ENCODE assay signal across 8 cellular contexts in genomic region chr2:151261977-151262291, GRCh38. TPM values are rescaled to one million over a fixed set of nuclear protein-coding genes. Genes with fewer than 3 reads are reported as not detected.
DNase-seq lines count a peak whose midpoint lies in the region; ATAC-seq and TF ChIP-seq lines count a peak whose summit lies in the region.

No MANE protein-coding gene starts in this region.

- WGBS in gastroesophageal sphincter (ENCODE audit: low coverage in 1 of 2), 2 donors: 0 to 1% methylated on average over 8 to 9 of the region's 9 CpGs

- ATAC-seq in GM21528 (IDR thresholded peaks at IDR 0.05; ENCODE audit: low FRiP score, unreplicated experiment) (peak; percentile 0), gastroesophageal sphincter (no peak), HG03108 (IDR thresholded peaks at IDR 0.05; ENCODE audit: unreplicated experiment) (no peak)

- H3K9me3 ChIP-seq in gastroesophageal sphincter (no peaks in the 10 kb centered on the region), skeletal muscle tissue (ENCODE audit: control insufficient read depth in 3 of 3, low read length in 3 of 3) (no peaks in the 10 kb centered on the region)

- intact Hi-C loops in posterior cingulate gyrus (cut with DNase I): loop anchor here (10.0 kb wide), 1 partner anchor 153 kb away; no protein-coding TSS in a partner anchor

- no peak for TF ChIP-seq POLR2A in gastroesophageal sphincter (IDR thresholded peaks at IDR 0.05)

- DNase-seq in hippocampal formation (lab: John Stamatoyannopoulos, UW): no peak
- DNase-seq in posterior cingulate gyrus: no peak
- DNase-seq in NCI-H82 (lab: John Stamatoyannopoulos, UW): no peak

- H3K9ac ChIP-seq in skeletal muscle tissue (ENCODE audit: low read depth in 1 of 3, low read length in 3 of 3): peak overlapping the region; percentile 90 to 93 (median 93)

- H3K4me1 ChIP-seq in gastroesophageal sphincter (peaks cover 0 to 41% (median 3%) of the 10 kb centered on the region in 3 donors), skeletal muscle tissue (ENCODE audit: control insufficient read depth in 3 of 3, insufficient read depth in 3 of 3, low read length in 3 of 3) (peaks cover 3 to 14% (median 5%) of the 10 kb centered on the region in 3 donors)

- TF ChIP-seq CTCF in VCaP (conservative IDR thresholded peaks at IDR 0.05): no peak
- TF ChIP-seq CTCF in gastroesophageal sphincter (IDR thresholded peaks at IDR 0.05): no peak

- H3K27me3 ChIP-seq in gastroesophageal sphincter: no peaks in the 10 kb centered on the region
- no peaks in the 10 kb centered on the region for H3K27me3 ChIP-seq in skeletal muscle tissue (ENCODE audit: control insufficient read depth in 3 of 3, insufficient read depth in 3 of 3, low read length in 3 of 3)

- H3K36me3 ChIP-seq in gastroesophageal sphincter: no peaks in the 10 kb centered on the region
- no peaks in the 10 kb centered on the region for H3K36me3 ChIP-seq in skeletal muscle tissue (ENCODE audit: control insufficient read depth in 3 of 3, insufficient read depth in 3 of 3, low read length in 3 of 3)

- H3K27ac ChIP-seq in VCaP (peak overlapping the region; percentile 95), gastroesophageal sphincter (peak overlapping the region; percentile 93 to 99 (median 95)), skeletal muscle tissue (ENCODE audit: low read depth, low read length) (peak overlapping the region; percentile 92)

- peak overlapping the region; percentile 96 to 100 for H3K4me3 ChIP-seq in gastroesophageal sphincter
- H3K4me3 ChIP-seq in skeletal muscle tissue (ENCODE audit: low read length in 3 of 3): peak overlapping the region; percentile 90

- TF ChIP-seq EP300 in gastroesophageal sphincter (IDR thresholded peaks at IDR 0.05): no peak

RNA-seq across cellular contexts. Expression of gene RBM43, which starts 0.3 kb away (rescaled TPM):
- total RNA-seq in gastroesophageal sphincter (1 to 10 TPM; 4.3 to 9.5 (median 4.9) TPM), skeletal muscle tissue (6.3 TPM)

RNA-seq across cellular contexts. Expression of gene NMI, which starts 27.5 kb away (rescaled TPM):
- total RNA-seq in gastroesophageal sphincter (10 to 100 TPM in 3 of 4 donors, 1 to 10 TPM in 1; 7.8 to 11.5 (median 10.7) TPM), skeletal muscle tissue (5.7 TPM)
